1 cellular context compared by ENCODE assay signal in genomic region chr9:110257097-110257955, GRCh38.
TF ChIP-seq lines count a peak whose summit lies in the region.

No MANE protein-coding gene starts in this region.

TF ChIP-seq in GM12878, 131 proteins besides CTCF, POLR2A, EP300 and RAD21 (continued from another document):
- TF ChIP-seq NFIC (IDR thresholded peaks at IDR 0.05; ENCODE audit: low read depth, low read length) (no peak; the same call in 1 of the 2 replicates), ZNF622 (IDR thresholded peaks at IDR 0.05) (no peak), SMARCA5 (IDR thresholded peaks at IDR 0.05) (no peak; the same call in 1 of the 2 replicates), TAF1 (IDR thresholded peaks at IDR 0.05; ENCODE audit: borderline replicate concordance, low read depth, low read length) (peak; percentile 24; the same call in 1 of the 2 replicates), FOS (IDR thresholded peaks at IDR 0.05; ENCODE audit: borderline replicate concordance, extremely low read depth, insufficient read length) (no peak), TCF12 (IDR thresholded peaks at IDR 0.05; ENCODE audit: low read depth, low read length) (no peak), WRNIP1 (IDR thresholded peaks at IDR 0.05; ENCODE audit: borderline replicate concordance, low read depth, low read length) (no peak), NKRF (conservative IDR thresholded peaks at IDR 0.05) (no peak; the same call in 1 of the 2 replicates), CBFB (IDR thresholded peaks at IDR 0.05; ENCODE audit: low read depth) (peak; percentile 9; the same call in 1 of the 2 replicates), MAX (IDR thresholded peaks at IDR 0.05; ENCODE audit: low read depth, low read length) (no peak), SIX5 (IDR thresholded peaks at IDR 0.05; ENCODE audit: low read depth, low read length, severe bottlenecking) (no peak), KAT2A (conservative IDR thresholded peaks at IDR 0.05; ENCODE audit: control insufficient read depth, low read depth, low read length) (no peak), TCF3 (IDR thresholded peaks at IDR 0.05; ENCODE audit: borderline replicate concordance, insufficient read depth, low read depth, low read length) (no peak), FOXK2 (IDR thresholded peaks at IDR 0.05) (no peak), EGR1 (IDR thresholded peaks at IDR 0.05; ENCODE audit: borderline replicate concordance in 1 of 2, low read depth in 2 of 2, low read length in 2 of 2) (no peak), POLR2AphosphoS5 (IDR thresholded peaks at IDR 0.05; ENCODE audit: low read length) (peak; percentile 36; the same call in 1 of the 2 replicates), RAD51 (IDR thresholded peaks at IDR 0.05) (no peak), LARP7 (IDR thresholded peaks at IDR 0.05) (no peak), NR2C2 (IDR thresholded peaks at IDR 0.05; ENCODE audit: borderline replicate concordance, control insufficient read depth, insufficient read length, low read depth) (no peak)
- TF ChIP-seq, protein P1, sequence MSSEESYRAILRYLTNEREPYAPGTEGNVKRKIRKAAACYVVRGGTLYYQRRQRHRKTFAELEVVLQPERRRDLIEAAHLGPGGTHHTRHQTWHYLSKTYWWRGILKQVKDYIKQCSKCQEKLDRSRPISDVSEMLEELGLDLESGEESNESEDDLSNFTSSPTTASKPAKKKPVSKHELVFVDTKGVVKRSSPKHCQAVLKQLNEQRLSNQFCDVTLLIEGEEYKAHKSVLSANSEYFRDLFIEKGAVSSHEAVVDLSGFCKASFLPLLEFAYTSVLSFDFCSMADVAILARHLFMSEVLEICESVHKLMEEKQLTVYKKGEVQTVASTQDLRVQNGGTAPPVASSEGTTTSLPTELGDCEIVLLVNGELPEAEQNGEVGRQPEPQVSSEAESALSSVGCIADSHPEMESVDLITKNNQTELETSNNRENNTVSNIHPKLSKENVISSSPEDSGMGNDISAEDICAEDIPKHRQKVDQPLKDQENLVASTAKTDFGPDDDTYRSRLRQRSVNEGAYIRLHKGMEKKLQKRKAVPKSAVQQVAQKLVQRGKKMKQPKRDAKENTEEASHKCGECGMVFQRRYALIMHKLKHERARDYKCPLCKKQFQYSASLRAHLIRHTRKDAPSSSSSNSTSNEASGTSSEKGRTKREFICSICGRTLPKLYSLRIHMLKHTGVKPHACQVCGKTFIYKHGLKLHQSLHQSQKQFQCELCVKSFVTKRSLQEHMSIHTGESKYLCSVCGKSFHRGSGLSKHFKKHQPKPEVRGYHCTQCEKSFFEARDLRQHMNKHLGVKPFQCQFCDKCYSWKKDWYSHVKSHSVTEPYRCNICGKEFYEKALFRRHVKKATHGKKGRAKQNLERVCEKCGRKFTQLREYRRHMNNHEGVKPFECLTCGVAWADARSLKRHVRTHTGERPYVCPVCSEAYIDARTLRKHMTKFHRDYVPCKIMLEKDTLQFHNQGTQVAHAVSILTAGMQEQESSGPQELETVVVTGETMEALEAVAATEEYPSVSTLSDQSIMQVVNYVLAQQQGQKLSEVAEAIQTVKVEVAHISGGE (CRISPR knock-in tag; IDR thresholded peaks at IDR 0.05): no peak
- TF ChIP-seq, protein P2, sequence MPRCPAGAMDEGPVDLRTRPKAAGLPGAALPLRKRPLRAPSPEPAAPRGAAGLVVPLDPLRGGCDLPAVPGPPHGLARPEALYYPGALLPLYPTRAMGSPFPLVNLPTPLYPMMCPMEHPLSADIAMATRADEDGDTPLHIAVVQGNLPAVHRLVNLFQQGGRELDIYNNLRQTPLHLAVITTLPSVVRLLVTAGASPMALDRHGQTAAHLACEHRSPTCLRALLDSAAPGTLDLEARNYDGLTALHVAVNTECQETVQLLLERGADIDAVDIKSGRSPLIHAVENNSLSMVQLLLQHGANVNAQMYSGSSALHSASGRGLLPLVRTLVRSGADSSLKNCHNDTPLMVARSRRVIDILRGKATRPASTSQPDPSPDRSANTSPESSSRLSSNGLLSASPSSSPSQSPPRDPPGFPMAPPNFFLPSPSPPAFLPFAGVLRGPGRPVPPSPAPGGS (IDR thresholded peaks at IDR 0.05; ENCODE audit: borderline replicate concordance, insufficient read depth, low read depth, low read length, poor library complexity, severe bottlenecking): no peak
